ENCODE assay signal across 11 cellular contexts in the genomic region with DNA sequence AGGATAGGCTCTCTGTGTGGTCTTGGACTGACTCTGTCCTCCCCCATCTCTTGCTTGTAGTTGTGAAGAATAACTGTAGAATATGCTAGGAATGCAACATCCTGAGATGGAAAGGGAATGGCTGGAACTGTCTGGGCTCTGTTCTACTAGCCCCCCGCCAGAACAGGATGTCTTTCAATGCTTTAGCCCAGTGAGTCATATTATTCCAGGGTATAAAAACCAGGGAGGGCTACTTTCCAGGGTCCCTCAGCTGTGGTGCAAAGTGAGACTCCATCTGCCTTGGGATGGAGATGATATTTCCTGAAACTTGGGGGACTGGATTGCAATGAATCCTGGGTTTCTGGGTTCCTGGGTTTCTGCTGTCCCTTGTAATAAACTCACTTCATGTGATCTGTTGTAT.
"Had no signal": no experiment of that assay in that cellular context is flagged by ENCODE, and none has a peak within 500 bp of the region (broad histone marks: within the 10 kb centered on the region; RNA-seq: fewer than 3 reads in every experiment).

No MANE protein-coding gene starts in this region.

- H3K36me3 ChIP-seq: HAP-1 had no signal

- DNase-seq: GM23248, GOT3, H7, H9, HCEC 1CT, HFFc6 had no signal

- H3K4me3 ChIP-seq: GM23248, GM23338, HAP-1 had no signal

- ATAC-seq: GM23338, HCT116 had no signal

- H2AFZ ChIP-seq: GM23248, GM23338 had no signal

- H3K9me3 ChIP-seq: HAP-1 had no signal

- H3K9ac ChIP-seq: GM23248 had no signal

- H3K4me3 Mint-ChIP-seq: GM23338, H9, HFFc6 had no signal

- FAIRE-seq: H1, H54 had no signal

- H3K27ac ChIP-seq: GM23248 had no signal

- H3K4me1 ChIP-seq: HAP-1 had no signal

- H3K27ac Mint-ChIP-seq: GM23338, HFFc6 had no signal

- H3K4me2 ChIP-seq: GM23338 had no signal
